ENCODE assay signal across 1 cellular context in genomic region chr6:29965873-29966601, GRCh38.
TF ChIP-seq lines count a peak whose summit lies in the region.

No MANE protein-coding gene starts in this region.

TF ChIP-seq in HepG2, 621 proteins besides CTCF, POLR2A, EP300 and RAD21 (continued from another document and continues in another):
- TF ChIP-seq KIAA2018 (CRISPR knock-in tag; IDR thresholded peaks at IDR 0.05; ENCODE audit: borderline replicate concordance) (no peak), MATR3 (CRISPR knock-in tag; IDR thresholded peaks at IDR 0.05) (no peak), HOXA3 (CRISPR knock-in tag; IDR thresholded peaks at IDR 0.05) (peak; percentile 43; the same call in 1 of the 2 replicates), MBNL3 (CRISPR knock-in tag; conservative IDR thresholded peaks at IDR 0.05) (no peak), ZNF513 (CRISPR knock-in tag; conservative IDR thresholded peaks at IDR 0.05) (no peak), TOE1 (CRISPR knock-in tag; IDR thresholded peaks at IDR 0.05) (no peak), MAX (IDR thresholded peaks at IDR 0.05) (peak; percentile 43; the same call in 1 of the 2 replicates), SP5 (CRISPR knock-in tag; IDR thresholded peaks at IDR 0.05; ENCODE audit: borderline replicate concordance, low read depth) (peak; percentile 96), ZNF264 (CRISPR knock-in tag; IDR thresholded peaks at IDR 0.05) (no peak), SYNCRIP (IDR thresholded peaks at IDR 0.05; ENCODE audit: insufficient read depth, low read depth, low read length) (no peak), MTF2 (CRISPR knock-in tag; IDR thresholded peaks at IDR 0.05; ENCODE audit: borderline replicate concordance) (no peak), ZC3H4 (CRISPR knock-in tag; IDR thresholded peaks at IDR 0.05; ENCODE audit: borderline replicate concordance) (no peak), ZNF101 (CRISPR knock-in tag; IDR thresholded peaks at IDR 0.05; ENCODE audit: borderline replicate concordance, low read depth) (no peak), YY1 (IDR thresholded peaks at IDR 0.05; ENCODE audit: insufficient read depth, insufficient replicate concordance, low read depth, low read length) (no peak), GABPB1 (CRISPR knock-in tag; IDR thresholded peaks at IDR 0.05) (peak; percentile 51), FOXK1 (CRISPR knock-in tag; IDR thresholded peaks at IDR 0.05; ENCODE audit: borderline replicate concordance, low read depth) (peak; percentile 39; the same call in 1 of the 2 replicates), ZNF672 (CRISPR knock-in tag; IDR thresholded peaks at IDR 0.05) (no peak), LBX2 (CRISPR knock-in tag; IDR thresholded peaks at IDR 0.05; ENCODE audit: borderline replicate concordance) (no peak), PRDM15 (CRISPR knock-in tag; IDR thresholded peaks at IDR 0.05) (peak; percentile 44; the same call in 1 of the 2 replicates), CC2D1A (CRISPR knock-in tag; IDR thresholded peaks at IDR 0.05) (no peak), CCDC6 (CRISPR knock-in tag; IDR thresholded peaks at IDR 0.05) (0 out of 2 replicates have a peak, but pooled peaks have one; percentile 58), TBL1XR1 (IDR thresholded peaks at IDR 0.05; ENCODE audit: borderline replicate concordance, low read length, partially characterized antibody) (no peak), FOXO1 (CRISPR knock-in tag; IDR thresholded peaks at IDR 0.05) (0 out of 2 replicates have a peak, but pooled peaks have one; percentile 14), ZGPAT (CRISPR knock-in tag; IDR thresholded peaks at IDR 0.05) (peak; percentile 67; the same call in 1 of the 2 replicates), RARA (CRISPR knock-in tag; IDR thresholded peaks at IDR 0.05) (peak; percentile 61; the same call in 1 of the 2 replicates), IRF2 (CRISPR knock-in tag; IDR thresholded peaks at IDR 0.05) (peak; percentile 61), NR2F6 (IDR thresholded peaks at IDR 0.05) (peak; percentile 53), NR2F6 (CRISPR knock-in tag; IDR thresholded peaks at IDR 0.05) (peak; percentile 70; the same call in 1 of the 2 replicates), FOXP1 (IDR thresholded peaks at IDR 0.05) (no peak), FOXP1 (CRISPR knock-in tag; IDR thresholded peaks at IDR 0.05) (peak; percentile 76), ZNF10 (CRISPR knock-in tag; IDR thresholded peaks at IDR 0.05; ENCODE audit: borderline replicate concordance, low read depth) (no peak), NFE2 (CRISPR knock-in tag; IDR thresholded peaks at IDR 0.05) (no peak), KDM4B (CRISPR knock-in tag; IDR thresholded peaks at IDR 0.05) (peak; percentile 52; the same call in 1 of the 2 replicates), RBFOX2 (IDR thresholded peaks at IDR 0.05; ENCODE audit: low read depth, low read length) (peak; percentile 17), SIN3A (IDR thresholded peaks at IDR 0.05; ENCODE audit: borderline replicate concordance, low read depth, low read length) (0 out of 2 replicates have a peak, but pooled peaks have one; percentile 65), TGIF2 (CRISPR knock-in tag; IDR thresholded peaks at IDR 0.05) (0 out of 2 replicates have a peak, but pooled peaks have one; percentile 37), ZBTB7A (CRISPR knock-in tag; IDR thresholded peaks at IDR 0.05) (peak; percentile 75; the same call in 1 of the 2 replicates), TFDP2 (CRISPR knock-in tag; IDR thresholded peaks at IDR 0.05) (no peak), RXRB (CRISPR knock-in tag; IDR thresholded peaks at IDR 0.05; ENCODE audit: borderline replicate concordance) (peak; percentile 67), GATAD2A (CRISPR knock-in tag; IDR thresholded peaks at IDR 0.05) (peak; percentile 79), ZNF362 (CRISPR knock-in tag; IDR thresholded peaks at IDR 0.05; ENCODE audit: borderline replicate concordance) (peak; percentile 98), SALL1 (CRISPR knock-in tag; IDR thresholded peaks at IDR 0.05) (peak; percentile 73), FOXA3 (CRISPR knock-in tag; IDR thresholded peaks at IDR 0.05) (peak; percentile 66), MTA1 (CRISPR knock-in tag; IDR thresholded peaks at IDR 0.05; ENCODE audit: borderline replicate concordance) (no peak), MYC (CRISPR knock-in tag; IDR thresholded peaks at IDR 0.05; ENCODE audit: borderline replicate concordance) (0 out of 2 replicates have a peak, but pooled peaks have one; percentile 28), ZNF460 (CRISPR knock-in tag; IDR thresholded peaks at IDR 0.05; ENCODE audit: borderline replicate concordance) (peak; percentile 25; the same call in 1 of the 2 replicates)
